8 cellular contexts compared by ENCODE assay signal in genomic region chr2:95402004-95402369, GRCh38. TPM values are rescaled to one million over a fixed set of nuclear protein-coding genes. Genes with fewer than 3 reads are reported as not detected.
DNase-seq lines count a peak whose midpoint lies in the region; ATAC-seq, FAIRE-seq and TF ChIP-seq lines count a peak whose summit lies in the region.
"Not testable (repeated sequence)": the region's sequence is repeated elsewhere in the genome, so short reads cannot be mapped to it uniquely, and the experiment has no call there.

No MANE protein-coding gene starts in this region.

- peak overlapping the region; percentile 81 to 89 for H3K9ac ChIP-seq in colonic mucosa (ENCODE audit: low read depth in 2 of 2, low read length in 2 of 2)

- CTCF ChIA-PET in A673 (lab: Charles Lee) = not testable (repeated sequence)
- CTCF ChIA-PET in WTC11 (lab: Charles Lee) = interaction anchor here (1.0 to 4.5 kb wide), 4 partner anchors 9 to 170 kb away, joined by 3 to 58 read pairs (median 6); no protein-coding TSS in a partner anchor

- TSS peak; percentile 52 for BruUV-seq in A673 (replicated peaks; lab: Mats Ljungman, UMichigan)

- not testable (repeated sequence) for DNase-seq in A673 (ENCODE audit: low spot score); WTC11 (ENCODE audit: low spot score)
- DNase-seq in colonic mucosa (peak; percentile 49), pancreas (peak in 4 of 6 donors; percentile 25 to 74 (median 48))

- WGBS in pancreas, 2 donors = 0% methylated on average over 10 of the region's 10 CpGs

- POLR2A ChIA-PET in A673 (lab: Charles Lee; ENCODE audit: low non-redundant PET); WTC11 (lab: Charles Lee): not testable (repeated sequence)

- FAIRE-seq in pancreas (lab: Jason Lieb, UNC) = not testable (repeated sequence)

- peaks cover 16% of the 10 kb centered on the region for H3K4me1 Mint-ChIP-seq in WTC11

- peak overlapping the region; percentile 90 for H3K27ac ChIP-seq in A673 (ENCODE audit: low read depth, low read length, poor library complexity, severe bottlenecking)
- H3K27ac ChIP-seq in KOPT-K1 (ENCODE audit: low read depth, low read length, poor library complexity, severe bottlenecking) = peak overlapping the region; percentile 66
- H3K27ac ChIP-seq in colonic mucosa = peak overlapping the region; percentile 68
- peak overlapping the region; percentile 74 to 90 (median 89) for H3K27ac ChIP-seq in pancreas

- peak overlapping the region; percentile 35; the same call in 1 of the 2 replicates for H3K27ac Mint-ChIP-seq in WTC11

- not testable (repeated sequence) for TF ChIP-seq CTCF in A673 (conservative IDR thresholded peaks at IDR 0.05; ENCODE audit: low read depth, low read length); WTC11 (IDR thresholded peaks at IDR 0.05); colonic mucosa (IDR thresholded peaks at IDR 0.05); pancreas (IDR thresholded peaks at IDR 0.05)

- not testable (repeated sequence) for H3K36me3 ChIP-seq in A673 (ENCODE audit: insufficient read depth, low read length, poor library complexity, severe bottlenecking); KOPT-K1 (ENCODE audit: insufficient read depth, low read length); colonic mucosa; pancreas

- peak overlapping the region; percentile 98 for H3K4me3 Mint-ChIP-seq in WTC11

- H3K27me3 Mint-ChIP-seq in WTC11 (ENCODE audit: low read depth) = peaks cover 22% of the 10 kb centered on the region

- intact Hi-C loops in A673 (cut with micrococcal nuclease; ENCODE audit: unreplicated experiment) = loop anchor here (5.0 kb wide), 1 partner anchor 325 kb away; no protein-coding TSS in a partner anchor
- intact Hi-C loops in colonic mucosa (cut with DNase I); pancreas (cut with DNase I): not testable (repeated sequence)

- not testable (repeated sequence) for H3K36me3 Mint-ChIP-seq in WTC11

- not testable (repeated sequence) for H3K4me1 ChIP-seq in A673 (ENCODE audit: insufficient read depth, low read length, poor library complexity, severe bottlenecking); colonic mucosa; pancreas

- H3K4me3 ChIP-seq in A673 (ENCODE audit: low read depth, low read length, poor library complexity, severe bottlenecking) (peak overlapping the region; percentile 99), colonic mucosa (peak overlapping the region; percentile 84), iPS-18c (ENCODE audit: insufficient read depth, low read depth, low read length) (peak overlapping the region; percentile 99), pancreas (peak overlapping the region; percentile 50 to 93 (median 88))

- not testable (repeated sequence) for H3K9me3 ChIP-seq in A673 (ENCODE audit: low read depth, low read length, poor library complexity, severe bottlenecking); KOPT-K1 (ENCODE audit: insufficient read depth, low read length, poor library complexity, severe bottlenecking); colonic mucosa; iPS-18c (ENCODE audit: control insufficient read depth, insufficient read depth, low read length); pancreas

- peak; percentile 1 for ATAC-seq in GM18861 (IDR thresholded peaks at IDR 0.05; ENCODE audit: unreplicated experiment)
- peak; percentile 34 for ATAC-seq in HG02642 (IDR thresholded peaks at IDR 0.05; ENCODE audit: poor library complexity, unreplicated experiment)
- ATAC-seq in WTC11 = peak; percentile 70
- ATAC-seq in pancreas = peak; percentile 55 to 75 (median 68)

- not testable (repeated sequence) for H3K9me3 Mint-ChIP-seq in WTC11

- not testable (repeated sequence) for H3K27me3 ChIP-seq in A673 (replicated peaks; ENCODE audit: insufficient read depth, low read depth, low read length, poor library complexity); colonic mucosa; pancreas

RNA-seq across cellular contexts. Expression of gene FAHD2A, which starts 0.5 kb away (rescaled TPM):
- 28.9 and 34.4 TPM in 2 replicates for total RNA-seq in A673 (2021)
- total RNA-seq in WTC11 (2021) = 39.8 to 47.9 TPM (median 45.4 TPM) in 3 replicates
- 10 to 100 TPM; 21.0 to 28.9 TPM for total RNA-seq in colonic mucosa
- total RNA-seq in pancreas = 10 to 100 TPM; 15.4 to 22.2 (median 17.9) TPM
- 10 to 100 TPM; 19.0 to 19.8 TPM for polyA plus RNA-seq in pancreas

Comparison
In these comparisons a context has a peak if more than half of its experiments do, and no peak if none do; other contexts are left out.
1. ATAC-seq: peak in every context shown above with its lines; median percentile 70 in WTC11; 68 in pancreas; 34 in HG02642; 1 in GM18861.